ENCODE assay signal across 23 cellular contexts in genomic region chr6:72519871-72520270, GRCh38.
DNase-seq lines count a peak whose midpoint lies in the region; ATAC-seq, FAIRE-seq and TF ChIP-seq lines count a peak whose summit lies in the region.
"Had no signal": no experiment of that assay in that cellular context is flagged by ENCODE, and none has a peak within 500 bp of the region (broad histone marks: within the 10 kb centered on the region; RNA-seq: fewer than 3 reads in every experiment).

No MANE protein-coding gene starts in this region.

- no peak overlapping the region for H4K5ac ChIP-seq in H1 (ENCODE audit: insufficient read length, low read depth, low read length)

- H3K79me1 ChIP-seq in H1 (ENCODE audit: low read depth, low read length), result no peaks in the 10 kb centered on the region

- no peak overlapping the region for H2BK120ac ChIP-seq in H1 (replicated peaks; ENCODE audit: low read depth, low read length)

- H4K20me1 ChIP-seq in GM23338 (replicated peaks; ENCODE audit: insufficient read depth) (no peaks in the 10 kb centered on the region), PC-9 (ENCODE audit: insufficient read depth) (no peaks in the 10 kb centered on the region; the same call in 1 of the 2 replicates), H1 (replicated peaks in 1 of 2; ENCODE audit: control insufficient read depth in 1 of 2, insufficient read depth in 2 of 2, low read length in 2 of 2) (no peaks in the 10 kb centered on the region)
- H4K20me1 ChIP-seq: BLaER1 had no signal

- H2BK15ac ChIP-seq in H1 (ENCODE audit: low read length), result no peak overlapping the region

- H2BK12ac ChIP-seq in H1 (ENCODE audit: low read depth, low read length), result no peak overlapping the region

- intact Hi-C loops in PC-9 (cut with micrococcal nuclease; ENCODE audit: unreplicated experiment), result no loop called here

- H3F3A ChIP-seq in GM23338 (replicated peaks; ENCODE audit: low read depth) (no peaks in the 10 kb centered on the region), PC-9 (ENCODE audit: insufficient read depth, low read depth) (no peaks in the 10 kb centered on the region)

- POLR2A ChIA-PET in PC-9 (lab: Charles Lee; ENCODE audit: unreplicated experiment) (no interaction called here), H1 (lab: Charles Lee; ENCODE audit: partially characterized antibody) (no interaction called here)

- H3K27me3 ChIP-seq in GM23338 (ENCODE audit: insufficient read depth) (no peaks in the 10 kb centered on the region), PC-9 (ENCODE audit: insufficient read depth, low read depth) (no peaks in the 10 kb centered on the region), H1 (replicated peaks in 1 of 4; ENCODE audit: control insufficient read depth in 3 of 4, extremely low read depth in 1 of 4, insufficient read depth in 3 of 4, low read length in 3 of 4) (no peaks in the 10 kb centered on the region)
- H3K27me3 ChIP-seq: BE2C, BLaER1 had no signal

- H2BK20ac ChIP-seq in H1 (ENCODE audit: low read length), result no peak overlapping the region

- H2BK5ac ChIP-seq in H1 (ENCODE audit: low read depth, low read length), result no peak overlapping the region

- no peaks in the 10 kb centered on the region for H3K36me3 Mint-ChIP-seq in GM23338 (ENCODE audit: low read depth)
- H3K36me3 Mint-ChIP-seq: CD14-positive monocyte; CD4-positive, alpha-beta memory T cell; CD4-positive, CD25-positive, alpha-beta regulatory T cell; CD8-positive, alpha-beta memory T cell had no signal

- H2AFZ ChIP-seq in GM23338 (peak overlapping the region; percentile 69), PC-9 (peak overlapping the region; percentile 16; the same call in 1 of the 2 replicates), H1 (ENCODE audit: low read length) (no peak overlapping the region)

- H3K9me3 Mint-ChIP-seq in GM23338, result no peaks in the 10 kb centered on the region
- H3K9me3 Mint-ChIP-seq: CD14-positive monocyte; CD8-positive, alpha-beta memory T cell had no signal

- H3K79me2 ChIP-seq in GM23338 (replicated peaks; ENCODE audit: insufficient read depth) (no peaks in the 10 kb centered on the region), PC-9 (ENCODE audit: low read depth) (no peaks in the 10 kb centered on the region), H1 (ENCODE audit: control insufficient read depth in 1 of 2, insufficient read depth in 2 of 2, low read length in 2 of 2) (no peaks in the 10 kb centered on the region)

- peak; percentile 55 for FAIRE-seq in D721Med (lab: Jason Lieb, UNC)
- no peak for FAIRE-seq in H1 (lab: Jason Lieb, UNC)
- FAIRE-seq: A204.1, G401.6, GM12891, GM19239 had no signal

- no peak for DNase-seq in D721Med (ENCODE audit: insufficient read length, low spot score)
- no peak for DNase-seq in GM23338 (ENCODE audit: low spot score)
- no peak for DNase-seq in PC-9
- no peak for DNase-seq in H1 (ENCODE audit: low read depth in 1 of 2, low spot score in 2 of 2)
- DNase-seq in NCI-H526 treated with DMSO at 0.1 percent for 48 hours (lab: John Stamatoyannopoulos, UW), result no peak
- no peak for DNase-seq in NCI-H2196 treated with DMSO at 0.1 percent for 48 hours (lab: John Stamatoyannopoulos, UW; ENCODE audit: unreplicated experiment)
- DNase-seq: 8988T; ACHN; BE2C; C1 segment of cervical spinal cord; CD4-positive, alpha-beta memory T cell; CD4-positive, CD25-positive, alpha-beta regulatory T cell; CD8-positive, alpha-beta memory T cell; COR-L47; DMS79 treated with DMSO at 0.1 percent for 48 hours; GF-D8 had no signal

- CTCF ChIA-PET in PC-9 (lab: Charles Lee) (no interaction called here), H1 (lab: Charles Lee; ENCODE audit: partially characterized antibody) (interaction anchor here (0.6 to 1.5 kb wide), 3 partner anchors 8 to 819 kb away, joined by 3 to 4 read pairs (median 4); no protein-coding TSS in a partner anchor)

- no peak overlapping the region for H2AK5ac ChIP-seq in H1 (ENCODE audit: low read depth, low read length)

- H3K18ac ChIP-seq in H1 (ENCODE audit: extremely low read depth, low read length), result no peak overlapping the region

- H3K9me3 ChIP-seq in PC-9 (ENCODE audit: insufficient read depth, low read depth) (no peaks in the 10 kb centered on the region), H1 (ENCODE audit: insufficient read depth in 2 of 2, low read depth in 1 of 2, low read length in 1 of 2) (no peaks in the 10 kb centered on the region)
- H3K9me3 ChIP-seq: BE2C, BLaER1 had no signal

- no peak for TF ChIP-seq POLR2A in H1 (IDR thresholded peaks at IDR 0.05; ENCODE audit: control extremely low read depth in 1 of 2, low read depth in 2 of 2, low read length in 2 of 2)

- H3K4me1 ChIP-seq in GM23338 (ENCODE audit: insufficient read depth), result no peaks in the 10 kb centered on the region
- H3K4me1 ChIP-seq in PC-9 (replicated peaks; ENCODE audit: insufficient read depth), result no peaks in the 10 kb centered on the region
- H3K4me1 ChIP-seq in H1 (replicated peaks in 1 of 4; ENCODE audit: control insufficient read depth in 3 of 4, insufficient read depth in 4 of 4, low read length in 3 of 4), result 0 out of 7 replicates have a peak, but pooled peaks cover 0 to 2% (median 0%) of the 10 kb centered on the region in 4 experiments
- H3K4me1 ChIP-seq: BE2C, BLaER1 had no signal

- no peak overlapping the region for H3K9ac ChIP-seq in H1 (replicated peaks in 1 of 4; ENCODE audit: extremely low read depth in 1 of 4, low read depth in 3 of 4, low read length in 3 of 4)
- H3K9ac ChIP-seq: BLaER1 had no signal

- no peak for ATAC-seq in GM23338
- ATAC-seq in esophagus mucosa, result no peak

- H3K27me3 Mint-ChIP-seq in GM23338 (ENCODE audit: insufficient read depth, low read depth, poor library complexity), result no peaks in the 10 kb centered on the region

- BruUV-seq in PC-9 (replicated peaks; lab: Mats Ljungman, UMichigan), result no TSS peak

- no peak overlapping the region for H3K4me3 ChIP-seq in GM23338
- no peak overlapping the region for H3K4me3 ChIP-seq in PC-9
- no peak overlapping the region for H3K4me3 ChIP-seq in H1 (ENCODE audit: extremely low read depth in 1 of 4, insufficient read depth in 2 of 4, low read depth in 3 of 4, low read length in 4 of 4)
- H3K4me3 ChIP-seq: BLaER1 had no signal

- no peak overlapping the region for H3K27ac Mint-ChIP-seq in GM23338
- H3K27ac Mint-ChIP-seq: CD14-positive monocyte; CD4-positive, alpha-beta memory T cell; CD4-positive, CD25-positive, alpha-beta regulatory T cell; CD8-positive, alpha-beta memory T cell had no signal

- H3K27ac ChIP-seq in GM23338 (ENCODE audit: low read depth) (no peak overlapping the region), PC-9 (no peak overlapping the region), H1 (ENCODE audit: low read depth, low read length) (no peak overlapping the region)
- H3K27ac ChIP-seq: BLaER1 had no signal

- H3K56ac ChIP-seq in H1 (replicated peaks; ENCODE audit: insufficient read length, low read depth, low read length), result no peak overlapping the region

- no peak for TF ChIP-seq EP300 in H1 (IDR thresholded peaks at IDR 0.05; ENCODE audit: borderline replicate concordance in 1 of 2, low read depth in 2 of 2, low read length in 2 of 2)

- TF ChIP-seq CTCF in D721Med (IDR thresholded peaks at IDR 0.05; ENCODE audit: insufficient read depth, missing control alignments) (no peak), GM23338 (conservative IDR thresholded peaks at IDR 0.05; ENCODE audit: low read depth in 2 of 2) (no peak), PC-9 (conservative IDR thresholded peaks at IDR 0.05) (no peak), H1 (IDR thresholded peaks at IDR 0.05; ENCODE audit: control extremely low read depth in 1 of 3, insufficient read depth in 1 of 3, low read depth in 1 of 3, low read length in 3 of 3) (no peak)

- H4K91ac ChIP-seq in H1 (replicated peaks; ENCODE audit: insufficient read length, low read length), result no peak overlapping the region

- H4K8ac ChIP-seq in H1 (ENCODE audit: extremely low read depth, insufficient read depth, low read length), result no peak overlapping the region

- no peak overlapping the region for H3K23ac ChIP-seq in H1 (ENCODE audit: insufficient read length)

- no peaks in the 10 kb centered on the region; the same call in 2 of the 3 replicates for H3K4me1 Mint-ChIP-seq in GM23338
- H3K4me1 Mint-ChIP-seq: CD4-positive, alpha-beta memory T cell; CD4-positive, CD25-positive, alpha-beta regulatory T cell; CD8-positive, alpha-beta memory T cell had no signal

- H3K9me2 ChIP-seq in GM23338 (ENCODE audit: insufficient read depth) (no peaks in the 10 kb centered on the region), PC-9 (ENCODE audit: insufficient read depth) (no peaks in the 10 kb centered on the region)

- H3K4me2 ChIP-seq in GM23338 (no peak overlapping the region), PC-9 (no peak overlapping the region), H1 (ENCODE audit: insufficient read depth in 1 of 2, low read depth in 2 of 2, low read length in 2 of 2) (no peak overlapping the region)
- H3K4me2 ChIP-seq: BLaER1 had no signal

- H3K36me3 ChIP-seq in GM23338 (ENCODE audit: insufficient read depth) (no peaks in the 10 kb centered on the region), PC-9 (ENCODE audit: low read depth) (no peaks in the 10 kb centered on the region), H1 (ENCODE audit: control insufficient read depth in 2 of 4, insufficient read depth in 4 of 4, low read length in 3 of 4) (no peaks in the 10 kb centered on the region)
- H3K36me3 ChIP-seq: BE2C, BLaER1 had no signal

- no peak overlapping the region for H3K14ac ChIP-seq in H1 (ENCODE audit: insufficient read length)

- H3K4ac ChIP-seq in H1 (replicated peaks; ENCODE audit: insufficient read length, low read depth, low read length), result no peak overlapping the region

- no peak overlapping the region for H3K4me3 Mint-ChIP-seq in GM23338
- H3K4me3 Mint-ChIP-seq: CD14-positive monocyte; CD4-positive, alpha-beta memory T cell; CD4-positive, CD25-positive, alpha-beta regulatory T cell; CD8-positive, alpha-beta memory T cell had no signal

- no peaks in the 10 kb centered on the region for H3K23me2 ChIP-seq in H1 (ENCODE audit: low read depth, low read length)

- no peak for TF ChIP-seq RAD21 in H1 (IDR thresholded peaks at IDR 0.05 in 1 of 2, conservative IDR thresholded peaks at IDR 0.05 in 1 of 2; ENCODE audit: low read depth in 2 of 2, low read length in 2 of 2)

TF ChIP-seq in GM23338, 12 proteins besides CTCF, POLR2A, EP300 and RAD21 (continues in another document):
- no peak for TF ChIP-seq ZNF331 (CRISPR knock-in tag; IDR thresholded peaks at IDR 0.05; ENCODE audit: low read depth)

TF ChIP-seq in H1, 55 proteins besides CTCF, POLR2A, EP300 and RAD21:
- TF ChIP-seq RBBP5 (IDR thresholded peaks at IDR 0.05; ENCODE audit: borderline replicate concordance, low read depth, low read length), result no peak
- peak; percentile 49; the same call in 1 of the 2 replicates for TF ChIP-seq CEBPB (IDR thresholded peaks at IDR 0.05; ENCODE audit: low read depth, low read length)
